8 cellular contexts compared by ENCODE assay signal in the genomic region with DNA sequence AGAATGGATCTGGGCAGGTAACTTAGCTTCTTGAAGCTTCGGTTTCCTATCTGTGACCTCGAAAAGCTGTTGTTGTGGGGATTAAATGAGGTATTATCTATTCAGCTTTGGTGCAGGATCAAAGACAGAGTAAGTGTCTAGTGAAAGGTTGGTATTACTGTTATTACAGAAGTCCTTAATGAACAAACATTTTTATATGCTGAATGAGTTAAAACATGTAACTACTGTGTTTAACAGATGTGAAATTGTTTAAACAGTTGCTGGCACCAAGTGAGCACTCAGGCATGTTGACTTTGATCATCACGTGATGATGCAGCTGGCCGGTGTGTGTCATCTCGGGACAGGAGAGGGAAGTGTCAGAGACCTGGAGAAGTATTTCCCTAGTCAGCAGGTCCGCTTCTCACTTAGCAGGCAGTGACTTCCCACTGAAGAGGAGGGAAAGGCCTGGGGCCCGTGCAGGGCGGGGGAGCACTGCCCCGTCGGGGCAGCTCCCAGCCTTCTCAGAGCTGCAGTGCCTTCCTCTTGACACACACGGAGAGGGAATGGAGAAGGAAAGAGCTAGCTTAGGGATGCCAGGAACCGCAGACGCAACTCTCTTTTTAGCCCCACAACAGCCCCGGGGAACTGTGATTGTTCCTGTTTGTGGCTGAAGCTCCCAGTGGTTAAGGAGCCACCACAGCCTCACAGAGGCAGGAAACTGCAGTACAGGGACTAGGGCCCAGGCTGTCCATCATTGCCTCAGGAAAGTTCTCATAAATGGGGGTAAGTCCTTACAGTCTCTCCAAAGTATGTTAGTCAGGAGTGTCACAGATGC. TPM values are rescaled to one million over a fixed set of nuclear protein-coding genes. Genes with fewer than 3 reads are reported as not detected.
DNase-seq lines count a peak whose midpoint lies in the region; ATAC-seq, FAIRE-seq and TF ChIP-seq lines count a peak whose summit lies in the region.

No MANE protein-coding gene starts in this region.

- H3K4me1 ChIP-seq in pancreas: peaks cover 34 to 53% (median 42%) of the 10 kb centered on the region in 3 donors

- FAIRE-seq in pancreas (lab: Jason Lieb, UNC): no peak

- H3K36me3 ChIP-seq in pancreas: peaks cover 0 to 12% (median 0%) of the 10 kb centered on the region in 3 donors

- DNase-seq in DMS79 treated with DMSO at 0.1 percent for 48 hours (lab: John Stamatoyannopoulos, UW) (peak; percentile 11), DMS79 (lab: John Stamatoyannopoulos, UW) (no peak), NCI-H748 (lab: John Stamatoyannopoulos, UW; ENCODE audit: unreplicated experiment) (peak; percentile 92), epithelial cell of esophagus (ENCODE audit: low read depth) (peak; percentile 90), pancreas (peak in 5 of 6 donors; percentile 58 to 88 (median 77)), mesenteric fat pad (ENCODE audit: low spot score) (no peak)
- no peak for DNase-seq in effector CD8-positive, alpha-beta T cell (lab: John Stamatoyannopoulos, UW)

- TF ChIP-seq CTCF in epithelial cell of esophagus (IDR thresholded peaks at IDR 0.05; ENCODE audit: insufficient read depth, low read depth, low read length, missing control alignments) (no peak), pancreas (IDR thresholded peaks at IDR 0.05) (no peak)

- intact Hi-C loops in pancreas (cut with DNase I): no loop called here

- ATAC-seq in pancreas (peak; percentile 66 to 77 (median 70)), GM19397 (IDR thresholded peaks at IDR 0.05; ENCODE audit: unreplicated experiment) (no peak)

- no peaks in the 10 kb centered on the region for H3K9me3 ChIP-seq in pancreas

- H3K4me3 ChIP-seq in epithelial cell of esophagus (ENCODE audit: low read length) (no peak overlapping the region), pancreas (no peak overlapping the region)

- peak overlapping the region; percentile 25 to 88 (median 56) for H3K27ac ChIP-seq in pancreas

- no peaks in the 10 kb centered on the region for H3K27me3 ChIP-seq in pancreas

- 19 to 24% methylated on average over 14 of the region's 14 CpGs for WGBS in pancreas, 2 donors

RNA-seq across cellular contexts. Expression of gene TUBB2A, which starts 18.0 kb away (rescaled TPM):
- total RNA-seq in pancreas (10 to 100 TPM; 16.3 to 55.9 (median 20.0) TPM), mesenteric fat pad (314 TPM)
- 10 to 100 TPM; 21.3 to 26.0 TPM for polyA plus RNA-seq in pancreas

RNA-seq across cellular contexts. Expression of gene BPHL, which starts 20.8 kb away (rescaled TPM):
- total RNA-seq in pancreas (10 to 100 TPM in 4 of 6 donors, 1 to 10 TPM in 2; 9.0 to 20.7 (median 12.8) TPM), mesenteric fat pad (25.1 TPM)
- polyA plus RNA-seq in pancreas: 10 to 100 TPM; 19.5 to 22.1 TPM

Comparison
In these comparisons a context has a peak if more than half of its experiments do, and no peak if none do; other contexts are left out.
1. DNase-seq: peak in DMS79 treated with DMSO at 0.1 percent for 48 hours (single experiment), NCI-H748 (single experiment), epithelial cell of esophagus (single experiment) and pancreas (5 of 6); none in DMS79 (single experiment), mesenteric fat pad (single experiment) and effector CD8-positive, alpha-beta T cell (single experiment).